ENCODE assay signal across 8 cellular contexts in the genomic region with DNA sequence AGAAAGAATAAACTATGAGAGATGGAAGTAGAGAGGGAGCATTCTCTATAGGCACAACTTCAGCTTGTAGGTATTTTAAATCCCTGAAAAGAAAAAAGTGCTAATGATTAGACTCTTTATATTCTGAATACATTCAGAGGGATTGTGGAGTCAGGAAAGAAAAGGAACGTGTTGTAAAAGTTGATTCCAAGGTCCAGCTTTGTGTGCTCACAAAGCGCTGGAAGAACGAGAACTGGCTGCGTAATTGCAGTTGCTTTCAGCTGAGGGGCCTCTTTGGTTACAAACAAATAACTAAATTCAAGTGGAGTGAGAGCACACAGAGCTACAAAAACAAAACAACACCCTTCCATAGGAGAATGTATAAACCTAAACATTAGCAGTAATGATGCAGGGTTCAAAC.
"Had no signal": no experiment of that assay in that cellular context is flagged by ENCODE, and none has a peak within 500 bp of the region (broad histone marks: within the 10 kb centered on the region; RNA-seq: fewer than 3 reads in every experiment).

No MANE protein-coding gene starts in this region.

- DNase-seq: GM23248, GOT3, H7, HCEC 1CT, KBM-7 had no signal

- H3K27ac ChIP-seq: GM23248, KMS-11 had no signal

- H3K36me3 Mint-ChIP-seq: IgD-negative memory B cell had no signal

- H3K4me3 ChIP-seq: GM23248 had no signal

- H3K4me3 Mint-ChIP-seq: IgD-negative memory B cell had no signal

- H3K27ac Mint-ChIP-seq: IgD-negative memory B cell had no signal

- H3K27me3 Mint-ChIP-seq: IgD-negative memory B cell had no signal

- FAIRE-seq: HTR-8/SVneo had no signal

- H3K4me1 Mint-ChIP-seq: IgD-negative memory B cell had no signal
